In genomic region chr5:141835928-141836667, GRCh38 we compare ENCODE assay signal across 10 cellular contexts. TPM values are rescaled to one million over a fixed set of nuclear protein-coding genes. Genes with fewer than 3 reads are reported as not detected.
A peak's percentile ranks its signal among the peaks of the same experiment; 100 is the strongest.
DNase-seq lines count a peak whose midpoint lies in the region; ATAC-seq and TF ChIP-seq lines count a peak whose summit lies in the region.
"Had no signal": no experiment of that assay in that cellular context is flagged by ENCODE, and none has a peak within 500 bp of the region (broad histone marks: within the 10 kb centered on the region; RNA-seq: fewer than 3 reads in every experiment).

No MANE protein-coding gene starts in this region.

- CTCF ChIA-PET in activated CD4-positive, alpha-beta T cell treated with anti-CD3 and anti-CD28 coated beads for 36 hours (lab: Charles Lee): interaction anchor here (0.6 to 1.2 kb wide), 3 partner anchors 43 to 133 kb away, joined by 3 to 4 read pairs (median 3); partner anchors contain the start of gene RNF14

- H3K4me3 ChIP-seq in mesenchymal stem cell (ENCODE audit: insufficient read depth in 1 of 2, low read depth in 1 of 2, low read length in 2 of 2) (peak overlapping the region in 1 of 2 experiments; percentile 23), transverse colon (no peak overlapping the region), ovary (no peak overlapping the region)

- DNase-seq in activated CD4-positive, alpha-beta T cell treated with anti-CD3 and anti-CD28 coated beads for 36 hours: no peak
- no peak for DNase-seq in activated CD4-positive, alpha-beta T cell treated with anti-CD3 and anti-CD28 coated beads for 1 hour
- DNase-seq in dermis blood vessel endothelial cell: peak; percentile 90
- DNase-seq in mesenchymal stem cell: peak; percentile 56
- no peak for DNase-seq in transverse colon
- no peak for DNase-seq in ovary
- no peak for DNase-seq in GOT3 (lab: John Stamatoyannopoulos, UW)
- no peak for DNase-seq in immature natural killer cell
- DNase-seq: NCI-H2171 treated with DMSO at 0.1 percent for 48 hours had no signal

- 21% methylated on average over 11 of the region's 13 CpGs for WGBS in mesenchymal stem cell
- WGBS in transverse colon (ENCODE audit: low coverage in 1 of 2), 2 donors: 27 to 49% methylated on average over 3 to 13 of the region's 13 CpGs
- 10 to 11% (median 11%) methylated on average over 13 of the region's 13 CpGs for WGBS in ovary, 3 donors

- no peak overlapping the region for H3K4me3 Mint-ChIP-seq in activated CD4-positive, alpha-beta T cell treated with anti-CD3 and anti-CD28 coated beads for 36 hours
- no peak overlapping the region for H3K4me3 Mint-ChIP-seq in immature natural killer cell

- no peak for TF ChIP-seq CTCF in transverse colon (IDR thresholded peaks at IDR 0.05)
- no peak for TF ChIP-seq CTCF in ovary (IDR thresholded peaks at IDR 0.05)

- peaks cover 14% of the 10 kb centered on the region for H3K4me1 Mint-ChIP-seq in activated CD4-positive, alpha-beta T cell treated with anti-CD3 and anti-CD28 coated beads for 36 hours
- H3K4me1 Mint-ChIP-seq in immature natural killer cell: no peaks in the 10 kb centered on the region

- no peak overlapping the region for H3K23ac ChIP-seq in mesenchymal stem cell (ENCODE audit: low read length in 2 of 2)

- no peaks in the 10 kb centered on the region for H3K36me3 Mint-ChIP-seq in activated CD4-positive, alpha-beta T cell treated with anti-CD3 and anti-CD28 coated beads for 36 hours (ENCODE audit: low read depth)
- H3K36me3 Mint-ChIP-seq in immature natural killer cell: peaks cover 0 to 3% (median 0%) of the 10 kb centered on the region in 3 donors

- POLR2A ChIA-PET in activated CD4-positive, alpha-beta T cell treated with anti-CD3 and anti-CD28 coated beads for 36 hours (lab: Charles Lee): interaction anchor here (0.6 kb wide), 1 partner anchor 1581 kb away, joined by 3 read pairs; no protein-coding TSS in a partner anchor

- H2BK12ac ChIP-seq in mesenchymal stem cell (ENCODE audit: low read length in 2 of 2): peak overlapping the region; percentile 80

- H3K14ac ChIP-seq in mesenchymal stem cell (ENCODE audit: low read length in 2 of 2): peak overlapping the region in 1 of 2 experiments; percentile 38

- no peaks in the 10 kb centered on the region for H3K4me1 ChIP-seq in mesenchymal stem cell (ENCODE audit: control insufficient read depth, insufficient read depth, low read depth, low read length)
- peaks cover 0 to 33% (median 7%) of the 10 kb centered on the region in 4 donors for H3K4me1 ChIP-seq in transverse colon
- no peaks in the 10 kb centered on the region for H3K4me1 ChIP-seq in ovary (ENCODE audit: insufficient read depth)

- H3K9me3 Mint-ChIP-seq in activated CD4-positive, alpha-beta T cell treated with anti-CD3 and anti-CD28 coated beads for 36 hours (ENCODE audit: low read depth): no peaks in the 10 kb centered on the region
- no peaks in the 10 kb centered on the region for H3K9me3 Mint-ChIP-seq in immature natural killer cell

- TF ChIP-seq POLR2A in transverse colon (IDR thresholded peaks at IDR 0.05) (no peak), ovary (IDR thresholded peaks at IDR 0.05) (no peak)

- TF ChIP-seq EP300 in transverse colon (IDR thresholded peaks at IDR 0.05; ENCODE audit: low read depth): no peak
- TF ChIP-seq EP300 in ovary (IDR thresholded peaks at IDR 0.05): no peak

- no peak overlapping the region for H2AFZ ChIP-seq in mesenchymal stem cell (ENCODE audit: low read depth, low read length)

- no peak overlapping the region for H2BK5ac ChIP-seq in mesenchymal stem cell (ENCODE audit: low read depth, low read length, poor library complexity, severe bottlenecking)

- peaks cover 0 to 4% of the 10 kb centered on the region in 2 experiments for H3K36me3 ChIP-seq in mesenchymal stem cell (ENCODE audit: control insufficient read depth in 1 of 2, insufficient read depth in 2 of 2, low read depth in 1 of 2, low read length in 2 of 2)
- H3K36me3 ChIP-seq in transverse colon: no peaks in the 10 kb centered on the region
- H3K36me3 ChIP-seq in ovary: no peaks in the 10 kb centered on the region

- H2BK120ac ChIP-seq in mesenchymal stem cell (ENCODE audit: low read depth, low read length): no peak overlapping the region

- in situ Hi-C loops in transverse colon (cut with MboI; ENCODE audit: low pct_ligation_motif_present in 1 of 4, low pct_unique_long_range_greater_than_20kb in 1 of 4, low sequenced_read_pairs in 3 of 4): no loop called here

- no peak overlapping the region for H3K27ac Mint-ChIP-seq in activated CD4-positive, alpha-beta T cell treated with anti-CD3 and anti-CD28 coated beads for 36 hours
- H3K27ac Mint-ChIP-seq in immature natural killer cell: no peak overlapping the region

- H3K4me2 ChIP-seq in mesenchymal stem cell (ENCODE audit: low read length, poor library complexity, severe bottlenecking): no peak overlapping the region

- peak; percentile 47 for ATAC-seq in activated CD4-positive, alpha-beta T cell treated with anti-CD3 and anti-CD28 coated beads for 36 hours

- H3K27ac ChIP-seq in mesenchymal stem cell (ENCODE audit: low read length, poor library complexity, severe bottlenecking): no peak overlapping the region
- peak overlapping the region in 3 of 4 donors; percentile 21 to 53 (median 32) for H3K27ac ChIP-seq in transverse colon
- H3K27ac ChIP-seq in ovary: no peak overlapping the region

- intact Hi-C loops in activated CD4-positive, alpha-beta T cell treated with anti-CD3 and anti-CD28 coated beads for 36 hours (cut with DNase I, micrococcal nuclease): no loop called here
- intact Hi-C loops in transverse colon (cut with DNase I; ENCODE audit: low total_unique reads): no loop called here
- intact Hi-C loops in ovary (cut with DNase I): no loop called here

- no peak overlapping the region for H2BK15ac ChIP-seq in mesenchymal stem cell (ENCODE audit: low read depth, poor library complexity, severe bottlenecking)

- H3K27me3 Mint-ChIP-seq in activated CD4-positive, alpha-beta T cell treated with anti-CD3 and anti-CD28 coated beads for 36 hours: no peaks in the 10 kb centered on the region
- peaks cover 0 to 8% (median 3%) of the 10 kb centered on the region in 3 donors for H3K27me3 Mint-ChIP-seq in immature natural killer cell (ENCODE audit: low read depth in 3 of 3)

- peak overlapping the region; percentile 86 for H4K8ac ChIP-seq in mesenchymal stem cell (ENCODE audit: low read length)

- no peak overlapping the region for H2AK5ac ChIP-seq in mesenchymal stem cell (ENCODE audit: low read length, severe bottlenecking)

- H3K27me3 ChIP-seq in mesenchymal stem cell (ENCODE audit: control insufficient read depth in 1 of 2, insufficient read depth in 1 of 2, low read length in 2 of 2): peaks cover 12 to 74% of the 10 kb centered on the region in 2 experiments
- H3K27me3 ChIP-seq in transverse colon: peaks cover 6% of the 10 kb centered on the region
- H3K27me3 ChIP-seq in ovary: no peaks in the 10 kb centered on the region

- H3K9me3 ChIP-seq in mesenchymal stem cell (ENCODE audit: control insufficient read depth, low read length): peaks cover 6% of the 10 kb centered on the region
- H3K9me3 ChIP-seq in transverse colon: no peaks in the 10 kb centered on the region
- no peaks in the 10 kb centered on the region for H3K9me3 ChIP-seq in ovary

- H3K18ac ChIP-seq in mesenchymal stem cell (ENCODE audit: low read depth in 1 of 2, low read length in 2 of 2): peak overlapping the region in 1 of 2 experiments; percentile 74

- no peak overlapping the region for H3K4ac ChIP-seq in mesenchymal stem cell (ENCODE audit: low read depth in 1 of 2, low read length in 2 of 2)

- H3K79me1 ChIP-seq in mesenchymal stem cell (replicated peaks; ENCODE audit: low read length, poor library complexity, severe bottlenecking): no peaks in the 10 kb centered on the region

- no peak overlapping the region for H3K9ac ChIP-seq in mesenchymal stem cell (ENCODE audit: low read length)

- peak overlapping the region; percentile 46 for H4K91ac ChIP-seq in mesenchymal stem cell (ENCODE audit: low read length)

RNA-seq across cellular contexts. Expression of gene PCDH1, which starts 42.1 kb away (rescaled TPM):
- total RNA-seq in activated CD4-positive, alpha-beta T cell treated with anti-CD3 and anti-CD28 coated beads for 36 hours: not detected
- total RNA-seq in dermis blood vessel endothelial cell: 94.4 and 162 TPM in 2 replicates
- polyA plus RNA-seq in mesenchymal stem cell (2013, experiment 1 of 2): 2.1 TPM
- polyA plus RNA-seq in mesenchymal stem cell (2013, experiment 2 of 2): 2.0 TPM
- 100 to 1,000 TPM in 3 of 4 donors, 10 to 100 TPM in 1; 92.5 to 217 (median 164) TPM for total RNA-seq in transverse colon
- total RNA-seq in ovary: 10 to 100 TPM in 2 of 7 donors, 1 to 10 TPM in 5; 3.2 to 13.8 (median 8.8) TPM
- polyA plus RNA-seq in ovary: 1 to 10 TPM; 4.1 to 7.0 TPM
- polyA plus RNA-seq in immature natural killer cell: 10 to 100 TPM; 19.0 to 26.7 (median 21.8) TPM
- total RNA-seq: activated CD8-positive, alpha-beta memory T cell treated with anti-CD3 and anti-CD28 coated beads for 36 hours had no signal

Comparison
In these comparisons a context has a peak if more than half of its experiments do, and no peak if none do; other contexts are left out.
1. DNase-seq: peak in dermis blood vessel endothelial cell (single experiment) and mesenchymal stem cell (single experiment); none in activated CD4-positive, alpha-beta T cell treated with anti-CD3 and anti-CD28 coated beads for 36 hours (single experiment), activated CD4-positive, alpha-beta T cell treated with anti-CD3 and anti-CD28 coated beads for 1 hour (single experiment), transverse colon (single experiment), ovary (0 of 5), GOT3 (single experiment) and immature natural killer cell (0 of 3).
2. H3K27ac ChIP-seq: peak in transverse colon (3 of 4); none in mesenchymal stem cell (single experiment) and ovary (0 of 2).